Comparison of ENCODE assay signal across 8 cellular contexts in genomic region chr1:211258756-211259595, GRCh38. TPM values are rescaled to one million over a fixed set of nuclear protein-coding genes. Genes with fewer than 3 reads are reported as not detected.
DNase-seq lines count a peak whose midpoint lies in the region; ATAC-seq and TF ChIP-seq lines count a peak whose summit lies in the region.

RCOR3 (plus strand) TSS chr1:211259366; CDS start chr1:211259561, 195 bp downstream.

- DNase-seq in ELF-1 (ENCODE audit: low read depth, low spot score) = peak; percentile 97
- peak; percentile 81 for DNase-seq in GOT3 (lab: John Stamatoyannopoulos, UW)
- DNase-seq in RWPE2 (ENCODE audit: low spot score) = peak; percentile 81
- peak; percentile 91 for DNase-seq in activated T-helper 2 cell treated with anti-CD3 and anti-CD28 coated beads, Interferon-gamma antibody, Interleukin-2, Interleukin-4, amounts not matched to agents 10 μg/mL and 5 μg/mL and 100 μg/mL, durations not matched to agents 14 hours and 24 hours and 36 hours (ENCODE audit: low spot score)
- DNase-seq in fibroblast of peridontal ligament (ENCODE audit: extremely low read depth) = peak; percentile 81

- peaks cover 9% of the 10 kb centered on the region for H3K36me3 Mint-ChIP-seq in activated T-helper 2 cell treated with anti-CD3 and anti-CD28 coated beads, Interferon-gamma antibody, Interleukin-2, Interleukin-4, amounts not matched to agents 10 μg/mL and 5 μg/mL and 100 μg/mL, durations not matched to agents 14 hours and 24 hours and 36 hours (ENCODE audit: low read depth)
- peaks cover 12% of the 10 kb centered on the region for H3K36me3 Mint-ChIP-seq in nephron (ENCODE audit: low read depth)
- peaks cover 12% of the 10 kb centered on the region for H3K36me3 Mint-ChIP-seq in stimulated activated naive CD8-positive, alpha-beta T cell treated with anti-CD3 and anti-CD28 coated beads, Interleukin-15, Interleukin-2, amounts not matched to agents 100 ng/mL and 50 ng/mL, for 24 hours (ENCODE audit: low read depth)

- H3K4me3 ChIP-seq in RWPE2 (ENCODE audit: severe bottlenecking) = peak within 1 kb of the TSS; percentile 92

- H3K36me3 ChIP-seq in RWPE2 (ENCODE audit: low read depth) = peaks cover 5% of the 10 kb centered on the region

- peak within 1 kb of the TSS; percentile 92 for H3K27ac Mint-ChIP-seq in activated T-helper 2 cell treated with anti-CD3 and anti-CD28 coated beads, Interferon-gamma antibody, Interleukin-2, Interleukin-4, amounts not matched to agents 10 μg/mL and 5 μg/mL and 100 μg/mL, durations not matched to agents 14 hours and 24 hours and 36 hours
- peak within 1 kb of the TSS; percentile 100 for H3K27ac Mint-ChIP-seq in nephron
- peak within 1 kb of the TSS; percentile 97 for H3K27ac Mint-ChIP-seq in stimulated activated naive CD8-positive, alpha-beta T cell treated with anti-CD3 and anti-CD28 coated beads, Interleukin-15, Interleukin-2, amounts not matched to agents 100 ng/mL and 50 ng/mL, for 24 hours

- H3K9me3 ChIP-seq in RWPE2 (ENCODE audit: severe bottlenecking) = no peaks in the 10 kb centered on the region

- H3K4me1 ChIP-seq in RWPE2 (ENCODE audit: insufficient read depth, poor library complexity, severe bottlenecking) = no peaks in the 10 kb centered on the region

- peak; percentile 79 for ATAC-seq in RWPE2 (ENCODE audit: low read depth)

- TF ChIP-seq CTCF in LNCAP (IDR thresholded peaks at IDR 0.05) = peak; percentile 57; the same call in 1 of the 2 replicates
- peak; percentile 57 for TF ChIP-seq CTCF in RWPE2 (IDR thresholded peaks at IDR 0.05; ENCODE audit: poor library complexity, severe bottlenecking)
- TF ChIP-seq CTCF in nephron (IDR thresholded peaks at IDR 0.05; ENCODE audit: unreplicated experiment in 3 of 3) = peak; percentile 53 to 78 (median 56)

- H3K27me3 Mint-ChIP-seq in activated T-helper 2 cell treated with anti-CD3 and anti-CD28 coated beads, Interferon-gamma antibody, Interleukin-2, Interleukin-4, amounts not matched to agents 10 μg/mL and 5 μg/mL and 100 μg/mL, durations not matched to agents 14 hours and 24 hours and 36 hours (ENCODE audit: low read depth) = no peaks in the 10 kb centered on the region
- no peaks in the 10 kb centered on the region for H3K27me3 Mint-ChIP-seq in nephron (ENCODE audit: low read depth)
- no peaks in the 10 kb centered on the region for H3K27me3 Mint-ChIP-seq in stimulated activated naive CD8-positive, alpha-beta T cell treated with anti-CD3 and anti-CD28 coated beads, Interleukin-15, Interleukin-2, amounts not matched to agents 100 ng/mL and 50 ng/mL, for 24 hours

- H3K27ac ChIP-seq in RWPE2 (ENCODE audit: poor library complexity, severe bottlenecking) = peak within 1 kb of the TSS; percentile 88

- peak within 1 kb of the TSS; percentile 88 for H3K4me3 Mint-ChIP-seq in activated T-helper 2 cell treated with anti-CD3 and anti-CD28 coated beads, Interferon-gamma antibody, Interleukin-2, Interleukin-4, amounts not matched to agents 10 μg/mL and 5 μg/mL and 100 μg/mL, durations not matched to agents 14 hours and 24 hours and 36 hours (ENCODE audit: low read depth)
- H3K4me3 Mint-ChIP-seq in nephron = peak within 1 kb of the TSS; percentile 96 to 100 (median 97)
- peak within 1 kb of the TSS; percentile 91 for H3K4me3 Mint-ChIP-seq in stimulated activated naive CD8-positive, alpha-beta T cell treated with anti-CD3 and anti-CD28 coated beads, Interleukin-15, Interleukin-2, amounts not matched to agents 100 ng/mL and 50 ng/mL, for 24 hours

- H3K27me3 ChIP-seq in RWPE2 (ENCODE audit: insufficient read depth, poor library complexity, severe bottlenecking) = no peaks in the 10 kb centered on the region

- no peaks in the 10 kb centered on the region for H3K9me3 Mint-ChIP-seq in activated T-helper 2 cell treated with anti-CD3 and anti-CD28 coated beads, Interferon-gamma antibody, Interleukin-2, Interleukin-4, amounts not matched to agents 10 μg/mL and 5 μg/mL and 100 μg/mL, durations not matched to agents 14 hours and 24 hours and 36 hours
- H3K9me3 Mint-ChIP-seq in nephron = no peaks in the 10 kb centered on the region
- no peaks in the 10 kb centered on the region for H3K9me3 Mint-ChIP-seq in stimulated activated naive CD8-positive, alpha-beta T cell treated with anti-CD3 and anti-CD28 coated beads, Interleukin-15, Interleukin-2, amounts not matched to agents 100 ng/mL and 50 ng/mL, for 24 hours

- intact Hi-C loops in activated T-helper 2 cell treated with anti-CD3 and anti-CD28 coated beads, Interferon-gamma antibody, Interleukin-2, Interleukin-4, amounts not matched to agents 10 μg/mL and 5 μg/mL and 100 μg/mL, durations not matched to agents 14 hours and 24 hours and 36 hours (cut with micrococcal nuclease) = loop anchor here (1.0 to 10.0 kb wide), 9 partner anchors 22 to 914 kb away; partner anchors contain the start of gene SLC30A1

- H3K4me1 Mint-ChIP-seq in activated T-helper 2 cell treated with anti-CD3 and anti-CD28 coated beads, Interferon-gamma antibody, Interleukin-2, Interleukin-4, amounts not matched to agents 10 μg/mL and 5 μg/mL and 100 μg/mL, durations not matched to agents 14 hours and 24 hours and 36 hours (ENCODE audit: low read depth) = peaks cover 19% of the 10 kb centered on the region
- peaks cover 27% of the 10 kb centered on the region for H3K4me1 Mint-ChIP-seq in nephron
- peaks cover 21% of the 10 kb centered on the region for H3K4me1 Mint-ChIP-seq in stimulated activated naive CD8-positive, alpha-beta T cell treated with anti-CD3 and anti-CD28 coated beads, Interleukin-15, Interleukin-2, amounts not matched to agents 100 ng/mL and 50 ng/mL, for 24 hours (ENCODE audit: low read depth)

RNA-seq across cellular contexts. Expression of gene RCOR3, which starts in this region (rescaled TPM):
- total RNA-seq in activated T-helper 2 cell treated with anti-CD3 and anti-CD28 coated beads, Interferon-gamma antibody, Interleukin-2, Interleukin-4, amounts not matched to agents 10 μg/mL and 5 μg/mL and 100 μg/mL, durations not matched to agents 14 hours and 24 hours and 36 hours = 42.3 and 45.0 TPM in 2 replicates

Comparison
In these comparisons a context has a peak if more than half of its experiments do, and no peak if none do; other contexts are left out.
1. Peak in every context shown above with its lines: DNase-seq, ATAC-seq, H3K4me3 ChIP-seq and H3K27ac ChIP-seq.